ENCODE assay signal across 21 cellular contexts in the genomic region with DNA sequence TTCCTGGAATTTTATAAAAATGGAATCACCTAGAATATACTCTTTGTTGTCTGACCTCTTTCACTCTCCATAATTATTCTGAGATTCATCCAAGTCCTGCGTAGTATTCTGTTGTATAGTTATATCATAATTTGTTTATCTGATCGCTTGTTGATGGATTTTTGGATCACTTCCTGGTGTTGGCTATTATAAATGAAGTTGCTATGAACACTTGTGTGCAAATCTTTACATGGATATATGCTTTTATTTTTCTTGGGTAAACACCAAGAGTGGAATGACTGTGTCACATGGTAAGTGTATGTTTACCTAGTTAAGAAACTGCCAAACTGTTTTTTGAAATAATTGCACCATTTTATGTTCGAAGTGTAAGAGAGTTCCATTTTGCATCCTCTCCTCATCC.
DNase-seq lines count a peak whose midpoint lies in the region; ATAC-seq, FAIRE-seq and TF ChIP-seq lines count a peak whose summit lies in the region.
"Had no signal": no experiment of that assay in that cellular context is flagged by ENCODE, and none has a peak within 500 bp of the region (broad histone marks: within the 10 kb centered on the region; RNA-seq: fewer than 3 reads in every experiment).

No MANE protein-coding gene starts in this region.

- DNase-seq in NCI-H1105 treated with DMSO at 0.1 percent for 48 hours (lab: John Stamatoyannopoulos, UW) (peak; percentile 11), NCI-H1105 (lab: John Stamatoyannopoulos, UW) (no peak), NCI-H2081 treated with DMSO at 0.1 percent for 48 hours (lab: John Stamatoyannopoulos, UW) (peak; percentile 12), bronchial epithelial cell (ENCODE audit: low read depth) (no peak), RPMI8226 (no peak)
- no peak for DNase-seq in stimulated activated CD4-positive, alpha-beta T cell treated with anti-CD3 and anti-CD28 coated beads, Interleukin-1b, Interleukin-23, amount 100 ng/mL, for 48 hours
- DNase-seq: C1 segment of cervical spinal cord; Calu3; CD4-positive, alpha-beta memory T cell; COR-L47; DMS79; EL; GDM1; GOT3; HFFc6 had no signal

- no peaks in the 10 kb centered on the region for H3K36me3 ChIP-seq in bronchial epithelial cell (ENCODE audit: control insufficient read depth, insufficient read depth, low read length)
- H3K36me3 ChIP-seq: HAP-1 had no signal

- no peak for ATAC-seq in GM21529 (IDR thresholded peaks at IDR 0.05; ENCODE audit: unreplicated experiment)
- ATAC-seq: GM12878 had no signal

- FAIRE-seq in bronchial epithelial cell (lab: Jason Lieb, UNC) (peak; percentile 18), islet of Langerhans (lab: Jason Lieb, UNC) (peak; percentile 60)
- FAIRE-seq: GM12878, GM19239, H54 had no signal

- TF ChIP-seq CTCF in bronchial epithelial cell (IDR thresholded peaks at IDR 0.05; ENCODE audit: insufficient read depth, low read length, severe bottlenecking): no peak

- no peaks in the 10 kb centered on the region for H3K27me3 ChIP-seq in bronchial epithelial cell (ENCODE audit: control insufficient read depth, insufficient read depth, low read length)

- H3K4me3 ChIP-seq in bronchial epithelial cell (ENCODE audit: low read depth, low read length): no peak overlapping the region
- H3K4me3 ChIP-seq: GM12878, HAP-1 had no signal

Comparison
In these comparisons a context has a peak if more than half of its experiments do, and no peak if none do; other contexts are left out.
1. DNase-seq: peak in NCI-H1105 treated with DMSO at 0.1 percent for 48 hours (single experiment) and NCI-H2081 treated with DMSO at 0.1 percent for 48 hours (single experiment); none in NCI-H1105 (single experiment), bronchial epithelial cell (single experiment), RPMI8226 (single experiment) and stimulated activated CD4-positive, alpha-beta T cell treated with anti-CD3 and anti-CD28 coated beads, Interleukin-1b, Interleukin-23, amount 100 ng/mL, for 48 hours (single experiment).